ENCODE assay signal across 35 cellular contexts in genomic region chr6:86453232-86453631, GRCh38.
"Had no signal": no experiment of that assay in that cellular context is flagged by ENCODE, and none has a peak within 500 bp of the region (broad histone marks: within the 10 kb centered on the region; RNA-seq: fewer than 3 reads in every experiment).

No MANE protein-coding gene starts in this region.

- DNase-seq: Karpas-422, Kasumi-1, MG63, MM.1S, MV-4-11, NCI-H1048, NCI-H1092, NCI-H1092 treated with DMSO at 0.1 percent for 48 hours, NCI-H1105, NCI-H1105 treated with DMSO at 0.1 percent for 48 hours, NCI-H1417, NCI-H1417 treated with DMSO at 0.1 percent for 48 hours, NCI-H1436, NCI-H1436 treated with DMSO at 0.1 percent for 48 hours, NCI-H146, NCI-H1694, NCI-H1694 treated with DMSO at 0.1 percent for 48 hours, NCI-H187, NCI-H187 treated with DMSO at 0.1 percent for 48 hours, NCI-H1930, NCI-H2029, NCI-H2029 treated with DMSO at 0.1 percent for 48 hours, NCI-H2081, NCI-H2081 treated with DMSO at 0.1 percent for 48 hours, NCI-H2107, NCI-H2171, NCI-H2171 treated with DMSO at 0.1 percent for 48 hours, NCI-H2227 treated with DMSO at 0.1 percent for 48 hours, NCI-H226, NCI-H345, NCI-H446, NCI-H446 treated with DMSO at 0.1 percent for 48 hours, NCI-H510A, NCI-H510A treated with DMSO at 0.1 percent for 48 hours had no signal

- H3K36me3 ChIP-seq: MG63 had no signal

- H3K9ac ChIP-seq: KMS-11 had no signal

- H3K9me3 ChIP-seq: MG63 had no signal

- H3K27me3 ChIP-seq: MG63 had no signal

- H3K4me2 ChIP-seq: KMS-11 had no signal

- H3K4me3 ChIP-seq: MG63 had no signal

- H3K27ac ChIP-seq: KMS-11 had no signal
